ENCODE assay signal across 1 cellular context in the genomic region with DNA sequence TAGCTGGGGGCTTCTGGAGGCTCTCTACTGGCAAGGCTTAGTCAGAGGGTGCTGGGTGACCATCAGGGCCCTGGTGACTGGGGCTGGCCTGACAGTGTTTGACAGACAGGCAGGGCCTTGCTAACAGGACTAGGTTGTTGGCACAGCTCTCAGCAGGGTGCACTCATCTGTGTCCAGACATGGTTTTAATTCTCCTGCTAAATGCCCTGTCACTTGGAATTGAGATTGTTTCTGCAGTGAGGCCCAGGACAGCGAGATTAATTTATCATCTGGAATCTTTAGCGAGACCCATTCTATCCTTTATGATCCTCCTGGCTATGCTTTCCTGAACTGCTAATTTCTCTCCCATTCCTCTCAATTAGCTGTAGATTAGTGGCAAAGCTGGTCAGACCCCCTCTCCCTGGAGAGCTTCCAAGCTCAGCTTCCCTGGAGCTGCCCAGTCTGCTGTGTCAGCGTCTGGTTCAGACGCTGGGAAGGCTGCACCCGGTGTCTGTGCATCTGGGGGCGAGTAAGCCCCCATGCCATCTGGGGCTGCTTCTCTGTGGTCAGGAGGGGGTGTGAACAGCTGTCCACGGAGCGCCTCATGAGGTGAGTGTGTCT.
TF ChIP-seq lines count a peak whose summit lies in the region.

No MANE protein-coding gene starts in this region.

TF ChIP-seq in HepG2, 621 proteins besides CTCF, POLR2A, EP300 and RAD21:
- TF ChIP-seq, protein P1, sequence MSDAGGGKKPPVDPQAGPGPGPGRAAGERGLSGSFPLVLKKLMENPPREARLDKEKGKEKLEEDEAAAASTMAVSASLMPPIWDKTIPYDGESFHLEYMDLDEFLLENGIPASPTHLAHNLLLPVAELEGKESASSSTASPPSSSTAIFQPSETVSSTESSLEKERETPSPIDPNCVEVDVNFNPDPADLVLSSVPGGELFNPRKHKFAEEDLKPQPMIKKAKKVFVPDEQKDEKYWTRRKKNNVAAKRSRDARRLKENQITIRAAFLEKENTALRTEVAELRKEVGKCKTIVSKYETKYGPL (CRISPR knock-in tag; IDR thresholded peaks at IDR 0.05) = no peak
- 0 out of 2 replicates have a peak, but pooled peaks have one; percentile 41 for TF ChIP-seq EZH2 (conservative IDR thresholded peaks at IDR 0.05; ENCODE audit: low read depth, low read length)
TF ChIP-seq in HepG2: peak in this region for 1.
